Comparison of ENCODE assay signal across 29 cellular contexts in the genomic region with DNA sequence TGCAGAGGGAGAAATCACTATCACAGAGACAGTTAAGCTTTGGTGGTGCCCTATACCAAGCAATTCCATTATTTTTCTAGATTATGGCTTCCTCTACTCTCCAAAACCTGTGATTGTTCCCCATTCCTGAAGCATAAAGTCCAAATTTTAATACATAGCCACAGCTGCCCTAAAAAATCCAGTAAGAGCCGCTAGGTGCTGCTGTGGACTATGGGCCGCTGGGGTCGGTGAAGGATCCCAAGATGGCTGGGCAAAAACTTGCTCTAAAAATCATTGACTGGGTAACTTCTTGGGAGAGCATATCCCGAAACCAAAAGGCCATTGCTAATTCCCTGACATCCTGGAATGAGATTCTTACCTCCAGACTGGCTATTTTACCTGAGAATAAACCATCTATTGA.
"Had no signal": no experiment of that assay in that cellular context is flagged by ENCODE, and none has a peak within 500 bp of the region (broad histone marks: within the 10 kb centered on the region; RNA-seq: fewer than 3 reads in every experiment).

No MANE protein-coding gene starts in this region.

- H3K4me3 ChIP-seq: ascending aorta, heart right ventricle, left lung, lung, neural progenitor cell, right atrium auricular region, stomach, thyroid gland, upper lobe of left lung, vagina had no signal

- H3K27me3 ChIP-seq: ascending aorta, brain microvascular endothelial cell, foreskin keratinocyte, heart right ventricle, left lung, neural progenitor cell, right atrium auricular region, stomach, upper lobe of left lung, vagina had no signal

- H3K27ac ChIP-seq: ascending aorta, brain microvascular endothelial cell, foreskin keratinocyte, heart right ventricle, left lung, neural progenitor cell, parathyroid adenoma, right atrium auricular region, stomach, thyroid gland, upper lobe of left lung, vagina had no signal

- H3K9me3 ChIP-seq: ascending aorta, heart right ventricle, left lung, right atrium auricular region, stomach, thyroid gland, upper lobe of left lung, vagina had no signal

- H3K36me3 ChIP-seq: ascending aorta, brain microvascular endothelial cell, heart right ventricle, left lung, neural progenitor cell, right atrium auricular region, stomach, thyroid gland, upper lobe of left lung, vagina had no signal

- H3K4me2 ChIP-seq: neural progenitor cell had no signal

- DNase-seq: activated CD4-positive, alpha-beta memory T cell treated with anti-CD3 and anti-CD28 coated beads for 36 hours; activated CD4-positive, alpha-beta T cell treated with anti-CD3 and anti-CD28 coated beads, Interleukin-2, amount 10 ng/mL, durations not matched to agents 24 days and 14 days; activated CD4-positive, CD25-positive, alpha-beta regulatory T cell treated with anti-CD3 and anti-CD28 coated beads, Interleukin-2, amount 50 U/mL, for 72 hours; activated CD8-positive, alpha-beta memory T cell treated with anti-CD3 and anti-CD28 coated beads, Interleukin-2, amount 50 U/mL, for 4 hours; activated effector memory CD4-positive, alpha-beta T cell treated with anti-CD3 and anti-CD28 coated beads, Interleukin-2, amount 50 U/mL, for 16 hours; activated naive CD4-positive, alpha-beta T cell treated with anti-CD3 and anti-CD28 coated beads, Interleukin-2, amount 10 ng/mL, durations not matched to agents 7 days and 5 days; activated naive CD8-positive, alpha-beta T cell treated with anti-CD3 and anti-CD28 coated beads, Interleukin-2, amount 10 ng/mL, durations not matched to agents 7 days and 5 days; activated T-cell treated with anti-CD3 and anti-CD28 coated beads, Interleukin-2, amount 50 U/mL, for 1 hour; brain microvascular endothelial cell; endodermal cell; foreskin keratinocyte; heart right ventricle; left lung; mesendoderm; natural killer cell; occipital lobe; stimulated activated CD4-positive, alpha-beta T cell treated with anti-CD3 and anti-CD28 coated beads, Interleukin-15, amount 100 ng/mL, for 24 hours; stimulated activated CD4-positive, alpha-beta T cell treated with anti-CD3 and anti-CD28 coated beads, Interleukin-2, amount 100 ng/mL, for 24 hours; stimulated activated naive B cell treated with anti-CD40 and anti-IgM and Interleukin-4, amounts not matched to agents 10 μg/mL and 1 μg/mL and 100 μg/mL, for 72 hours; stomach; thyroid gland; upper lobe of left lung had no signal

- H3K4me1 ChIP-seq: ascending aorta, foreskin keratinocyte, left lung, neural progenitor cell, parathyroid adenoma, right atrium auricular region, stomach, upper lobe of left lung, vagina had no signal

- H3K9ac ChIP-seq: neural progenitor cell, parathyroid adenoma had no signal

- H2AFZ ChIP-seq: neural progenitor cell, parathyroid adenoma had no signal

- H3K79me2 ChIP-seq: parathyroid adenoma had no signal

- ATAC-seq: esophagus mucosa; foreskin keratinocyte; heart right ventricle; left lung; natural killer cell; stimulated activated naive B cell treated with anti-CD40 and anti-IgM and Interleukin-4, amounts not matched to agents 10 μg/mL and 1 μg/mL and 100 μg/mL, for 72 hours had no signal
